ENCODE assay signal across 8 cellular contexts in genomic region chr7:151028948-151029501, GRCh38. TPM values are rescaled to one million over a fixed set of nuclear protein-coding genes. Genes with fewer than 3 reads are reported as not detected.
DNase-seq lines count a peak whose midpoint lies in the region; ATAC-seq and TF ChIP-seq lines count a peak whose summit lies in the region.

No MANE protein-coding gene starts in this region.

- no peak for ATAC-seq in stimulated activated naive CD8-positive, alpha-beta T cell treated with anti-CD3 and anti-CD28 coated beads, Interleukin-15, Interleukin-2, amounts not matched to agents 100 U/mL and 50 U/mL, for 24 hours
- ATAC-seq in mucosa of descending colon (no peak), GM19035 (IDR thresholded peaks at IDR 0.05; ENCODE audit: unreplicated experiment) (no peak), GM18505 (IDR thresholded peaks at IDR 0.05; ENCODE audit: unreplicated experiment) (no peak)
- ATAC-seq in activated CD4-positive, CD25-positive, alpha-beta regulatory T cell treated with anti-CD3 and anti-CD28 coated beads, Interleukin-2, amount 50 U/mL, for 24 hours, result no peak

- TF ChIP-seq POLR2A in GM18505 (IDR thresholded peaks at IDR 0.05; ENCODE audit: borderline replicate concordance, extremely low read depth, insufficient read depth, insufficient read length), result no peak

- peak overlapping the region; percentile 98 for H3K4me3 Mint-ChIP-seq in stimulated activated naive CD8-positive, alpha-beta T cell treated with anti-CD3 and anti-CD28 coated beads, Interleukin-15, Interleukin-2, amounts not matched to agents 100 ng/mL and 50 ng/mL, for 24 hours

- H3K9me3 ChIP-seq in mucosa of descending colon, result no peaks in the 10 kb centered on the region

- H3K4me1 ChIP-seq in mucosa of descending colon (ENCODE audit: low read depth), result peaks cover 18% of the 10 kb centered on the region

- no peaks in the 10 kb centered on the region for H3K27me3 Mint-ChIP-seq in stimulated activated naive CD8-positive, alpha-beta T cell treated with anti-CD3 and anti-CD28 coated beads, Interleukin-15, Interleukin-2, amounts not matched to agents 100 ng/mL and 50 ng/mL, for 24 hours

- peaks cover 26% of the 10 kb centered on the region for H3K4me1 Mint-ChIP-seq in stimulated activated naive CD8-positive, alpha-beta T cell treated with anti-CD3 and anti-CD28 coated beads, Interleukin-15, Interleukin-2, amounts not matched to agents 100 ng/mL and 50 ng/mL, for 24 hours (ENCODE audit: low read depth)

- intact Hi-C loops in mucosa of descending colon (cut with DNase I, micrococcal nuclease), result no loop called here

- no peaks in the 10 kb centered on the region for H3K36me3 ChIP-seq in mucosa of descending colon (ENCODE audit: low read depth)

- no peaks in the 10 kb centered on the region for H3K9me3 Mint-ChIP-seq in stimulated activated naive CD8-positive, alpha-beta T cell treated with anti-CD3 and anti-CD28 coated beads, Interleukin-15, Interleukin-2, amounts not matched to agents 100 ng/mL and 50 ng/mL, for 24 hours

- peaks cover 16% of the 10 kb centered on the region for H3K36me3 Mint-ChIP-seq in stimulated activated naive CD8-positive, alpha-beta T cell treated with anti-CD3 and anti-CD28 coated beads, Interleukin-15, Interleukin-2, amounts not matched to agents 100 ng/mL and 50 ng/mL, for 24 hours (ENCODE audit: low read depth)

- no peak for DNase-seq in stimulated activated naive CD8-positive, alpha-beta T cell treated with anti-CD3 and anti-CD28 coated beads, Interleukin-15, Interleukin-2, amounts not matched to agents 100 U/mL and 50 U/mL, for 24 hours
- DNase-seq in cardiac fibroblast (ENCODE audit: low read depth in 2 of 2) (no peak), mucosa of descending colon (no peak), RPMI8226 (no peak)

- peak overlapping the region; percentile 94 for H3K27ac Mint-ChIP-seq in stimulated activated naive CD8-positive, alpha-beta T cell treated with anti-CD3 and anti-CD28 coated beads, Interleukin-15, Interleukin-2, amounts not matched to agents 100 ng/mL and 50 ng/mL, for 24 hours

- H3K4me3 ChIP-seq in cardiac fibroblast (replicated peaks in 1 of 2; ENCODE audit: low read depth in 2 of 2, low read length in 2 of 2) (peak overlapping the region; percentile 69 to 92), mucosa of descending colon (peak overlapping the region; percentile 36)

- TF ChIP-seq CTCF in cardiac fibroblast (IDR thresholded peaks at IDR 0.05; ENCODE audit: low read depth, low read length) (no peak), mucosa of descending colon (IDR thresholded peaks at IDR 0.05) (no peak)

RNA-seq across cellular contexts. Expression of gene ABCB8, which starts 0.8 kb away (rescaled TPM):
- 10 to 100 TPM; 40.1 to 44.9 (median 41.8) TPM for total RNA-seq in mucosa of descending colon

RNA-seq across cellular contexts. Expression of gene ATG9B, which starts 4.7 kb away (rescaled TPM):
- total RNA-seq in mucosa of descending colon, result under 1 TPM; 0.09 to 0.90 (median 0.89) TPM

RNA-seq across cellular contexts. Expression of gene ASIC3, which starts 19.3 kb away (rescaled TPM):
- total RNA-seq in mucosa of descending colon, result 1 to 10 TPM; 1.2 to 6.5 (median 3.4) TPM

RNA-seq across cellular contexts. Expression of gene CDK5, which starts 28.7 kb away (rescaled TPM):
- 10 to 100 TPM in 2 of 3 donors, 1 to 10 TPM in 1; 8.3 to 12.4 (median 11.7) TPM for total RNA-seq in mucosa of descending colon

RNA-seq across cellular contexts. Expression of gene SLC4A2, which starts 30.4 kb away (rescaled TPM):
- 100 to 1,000 TPM in 1 of 3 donors, 10 to 100 TPM in 2; 82.2 to 168 (median 89.5) TPM for total RNA-seq in mucosa of descending colon
